ENCODE assay signal across 14 cellular contexts in genomic region chr20:62476074-62476838, GRCh38. TPM values are rescaled to one million over a fixed set of nuclear protein-coding genes. Genes with fewer than 3 reads are reported as not detected.
DNase-seq lines count a peak whose midpoint lies in the region; ATAC-seq, FAIRE-seq and TF ChIP-seq lines count a peak whose summit lies in the region.
"Had no signal": no experiment of that assay in that cellular context is flagged by ENCODE, and none has a peak within 500 bp of the region (broad histone marks: within the 10 kb centered on the region; RNA-seq: fewer than 3 reads in every experiment).

No MANE protein-coding gene starts in this region.

- TF ChIP-seq RAD21 in H1 (IDR thresholded peaks at IDR 0.05 in 1 of 2, conservative IDR thresholded peaks at IDR 0.05 in 1 of 2; ENCODE audit: low read depth in 2 of 2, low read length in 2 of 2) = no peak

- TF ChIP-seq CTCF in H1 (IDR thresholded peaks at IDR 0.05; ENCODE audit: control extremely low read depth in 1 of 3, insufficient read depth in 1 of 3, low read depth in 1 of 3, low read length in 3 of 3) (no peak), mesothelial cell of epicardium (IDR thresholded peaks at IDR 0.05; ENCODE audit: unreplicated experiment) (no peak), vagina (IDR thresholded peaks at IDR 0.05) (no peak)

- H3K4me3 ChIP-seq in H1 (ENCODE audit: extremely low read depth in 1 of 4, insufficient read depth in 2 of 4, low read depth in 3 of 4, low read length in 4 of 4) = peak overlapping the region; percentile 25 to 63 (median 32); a peak in 7 of 8 replicates
- peak overlapping the region; percentile 8 to 50 for H3K4me3 ChIP-seq in vagina

- TF ChIP-seq POLR2A in H1 (IDR thresholded peaks at IDR 0.05; ENCODE audit: control extremely low read depth in 1 of 2, low read depth in 2 of 2, low read length in 2 of 2) (no peak), vagina (IDR thresholded peaks at IDR 0.05) (no peak)

- no peak overlapping the region for H4K5ac ChIP-seq in H1 (ENCODE audit: insufficient read length, low read depth, low read length)

- H3K23ac ChIP-seq in H1 (ENCODE audit: insufficient read length) = no peak overlapping the region

- H3K9ac ChIP-seq in H1 (replicated peaks in 1 of 4; ENCODE audit: extremely low read depth in 1 of 4, low read depth in 3 of 4, low read length in 3 of 4) = no peak overlapping the region

- no peak overlapping the region for H2AK5ac ChIP-seq in H1 (ENCODE audit: low read depth, low read length)

- no peak overlapping the region for H3K14ac ChIP-seq in H1 (ENCODE audit: insufficient read length)

- H3K27ac Mint-ChIP-seq in mesothelial cell of epicardium = peak overlapping the region; percentile 80

- no peak overlapping the region for H2BK20ac ChIP-seq in H1 (ENCODE audit: low read length)

- H2BK15ac ChIP-seq in H1 (ENCODE audit: low read length) = no peak overlapping the region

- no peaks in the 10 kb centered on the region for H3K79me1 ChIP-seq in H1 (ENCODE audit: low read depth, low read length)

- H4K20me1 ChIP-seq in H1 (replicated peaks in 1 of 2; ENCODE audit: control insufficient read depth in 1 of 2, insufficient read depth in 2 of 2, low read length in 2 of 2) = peaks cover 3 to 4% of the 10 kb centered on the region in 2 experiments

- peak overlapping the region; percentile 48 for H3K18ac ChIP-seq in H1 (ENCODE audit: extremely low read depth, low read length)

- POLR2A ChIA-PET in H1 (lab: Charles Lee; ENCODE audit: partially characterized antibody) = no interaction called here

- no peak overlapping the region for H2BK120ac ChIP-seq in H1 (replicated peaks; ENCODE audit: low read depth, low read length)

- intact Hi-C loops in Right ventricle myocardium inferior (cut with DNase I) (no loop called here), cardiac septum (cut with DNase I) (no loop called here), vagina (cut with DNase I) (no loop called here)

- H3K56ac ChIP-seq in H1 (replicated peaks; ENCODE audit: insufficient read length, low read depth, low read length) = no peak overlapping the region

- no peak for DNase-seq in Right ventricle myocardium inferior (ENCODE audit: missing footprints)
- no peak for DNase-seq in cardiac septum (ENCODE audit: low spot score)
- peak in 1 of 2 experiments; percentile 78 for DNase-seq in H1 (ENCODE audit: low read depth in 1 of 2, low spot score in 2 of 2)
- DNase-seq in mesothelial cell of epicardium (ENCODE audit: low spot score in 2 of 2, unreplicated experiment in 2 of 2) = no peak
- DNase-seq in vagina (ENCODE audit: extremely low spot score in 2 of 2) = no peak
- DNase-seq in SK-N-DZ (ENCODE audit: low spot score) = no peak
- DNase-seq in activated T-cell treated with anti-CD3 and anti-CD28 coated beads, Interleukin-2, amount 50 U/mL, for 48 hours = no peak
- DNase-seq: BE2C; NCI-H524; stimulated activated CD4-positive, alpha-beta T cell treated with anti-CD3 and anti-CD28 coated beads, Interleukin-4, amount 100 ng/mL, for 24 hours; T1000 had no signal

- H2AFZ ChIP-seq in H1 (ENCODE audit: low read length) = no peak overlapping the region; the same call in 1 of the 2 replicates

- H3K4me3 Mint-ChIP-seq in mesothelial cell of epicardium = peak overlapping the region; percentile 73

- 2% methylated on average over 46 of the region's 80 CpGs; no CpG with 5 or more reads in 1 of the 2 experiments for WGBS in H1 (ENCODE audit: extremely low coverage in 1 of 2, insufficient coverage in 1 of 2, insufficient read length in 1 of 2, insufficient replicate concordance in 2 of 2, low coverage in 1 of 2, low lambda C conversion rate in 2 of 2, missing lambda C conversion rate in 1 of 2), 2 experiments

- no peak for TF ChIP-seq EP300 in H1 (IDR thresholded peaks at IDR 0.05; ENCODE audit: borderline replicate concordance in 1 of 2, low read depth in 2 of 2, low read length in 2 of 2)

- peaks cover 21% of the 10 kb centered on the region; the same call in 1 of the 2 replicates for H3K23me2 ChIP-seq in H1 (ENCODE audit: low read depth, low read length)

- no peak overlapping the region for H2BK5ac ChIP-seq in H1 (ENCODE audit: low read depth, low read length)

- H4K8ac ChIP-seq in H1 (ENCODE audit: extremely low read depth, insufficient read depth, low read length) = peak overlapping the region; percentile 84; the same call in 1 of the 2 replicates

- H3K4me1 ChIP-seq in H1 (replicated peaks in 1 of 4; ENCODE audit: control insufficient read depth in 3 of 4, insufficient read depth in 4 of 4, low read length in 3 of 4) (peaks cover 0 to 20% (median 9%) of the 10 kb centered on the region in 4 experiments; a peak in 6 of 7 replicates), vagina (peaks cover 27% of the 10 kb centered on the region)
- H3K4me1 ChIP-seq: BE2C had no signal

- no peak overlapping the region for H3K4ac ChIP-seq in H1 (replicated peaks; ENCODE audit: insufficient read length, low read depth, low read length)

- no peaks in the 10 kb centered on the region for H3K9me3 ChIP-seq in H1 (ENCODE audit: insufficient read depth in 2 of 2, low read depth in 1 of 2, low read length in 1 of 2)
- no peaks in the 10 kb centered on the region for H3K9me3 ChIP-seq in vagina
- H3K9me3 ChIP-seq: BE2C had no signal

- no peaks in the 10 kb centered on the region for H3K79me2 ChIP-seq in H1 (ENCODE audit: control insufficient read depth in 1 of 2, insufficient read depth in 2 of 2, low read length in 2 of 2)

- no peak for FAIRE-seq in H1 (lab: Jason Lieb, UNC)

- H3K4me1 Mint-ChIP-seq in mesothelial cell of epicardium = peaks cover 41% of the 10 kb centered on the region

- H3K4me2 ChIP-seq in H1 (ENCODE audit: insufficient read depth in 1 of 2, low read depth in 2 of 2, low read length in 2 of 2) = peak overlapping the region; percentile 69 to 86

- no peak overlapping the region for H3K27ac ChIP-seq in H1 (ENCODE audit: low read depth, low read length)
- no peak overlapping the region for H3K27ac ChIP-seq in vagina
- H3K27ac ChIP-seq: HL-60 had no signal

- H3K36me3 Mint-ChIP-seq in mesothelial cell of epicardium = no peaks in the 10 kb centered on the region

- H2BK12ac ChIP-seq in H1 (ENCODE audit: low read depth, low read length) = no peak overlapping the region

- H3K27me3 Mint-ChIP-seq in mesothelial cell of epicardium (ENCODE audit: low read depth) = peaks cover 51% of the 10 kb centered on the region

- H4K91ac ChIP-seq in H1 (replicated peaks; ENCODE audit: insufficient read length, low read length) = no peak overlapping the region

- ATAC-seq in Right ventricle myocardium inferior (peak; percentile 67), HG03280 (IDR thresholded peaks at IDR 0.05; ENCODE audit: unreplicated experiment) (no peak)

- H3K36me3 ChIP-seq in H1 (ENCODE audit: control insufficient read depth in 2 of 4, insufficient read depth in 4 of 4, low read length in 3 of 4) (peaks cover 0 to 7% (median 0%) of the 10 kb centered on the region in 4 experiments; a peak in 1 of 8 replicates), vagina (no peaks in the 10 kb centered on the region)
- H3K36me3 ChIP-seq: BE2C had no signal

- H3K9me3 Mint-ChIP-seq in mesothelial cell of epicardium = no peaks in the 10 kb centered on the region

- CTCF ChIA-PET in H1 (lab: Charles Lee; ENCODE audit: partially characterized antibody) = interaction anchor here (0.7 to 1.7 kb wide), 3 partner anchors 23 to 47 kb away, joined by 3 read pairs; no protein-coding TSS in a partner anchor

- H3K27me3 ChIP-seq in H1 (replicated peaks in 1 of 4; ENCODE audit: control insufficient read depth in 3 of 4, extremely low read depth in 1 of 4, insufficient read depth in 3 of 4, low read length in 3 of 4) = peaks cover 65 to 84% (median 83%) of the 10 kb centered on the region in 4 experiments
- H3K27me3 ChIP-seq in vagina = peaks cover 21% of the 10 kb centered on the region

TF ChIP-seq in H1, 55 proteins besides CTCF, POLR2A, EP300 and RAD21 (continues in another document):
- TF ChIP-seq KDM4A (IDR thresholded peaks at IDR 0.05; ENCODE audit: low read depth, low read length, severe bottlenecking) (peak; percentile 51), MAX (IDR thresholded peaks at IDR 0.05) (0 out of 2 replicates have a peak, but pooled peaks have one; percentile 39), CHD2 (IDR thresholded peaks at IDR 0.05; ENCODE audit: low read length) (no peak), TAF7 (optimal IDR thresholded peaks at IDR 0.05; ENCODE audit: borderline replicate concordance, low read depth, low read length) (no peak)

RNA-seq across cellular contexts. Expression of gene GATA5, which starts 0.5 kb away (rescaled TPM):
- 1.7 TPM for total RNA-seq in Right ventricle myocardium inferior
- total RNA-seq in cardiac septum = 1.0 TPM
- 0.11 and 0.15 TPM in 2 replicates for total RNA-seq in H1 (2021; fragmentation: NEBNext Ultra II Directional; extraction: Animal tissue kit (Norgen Biotek cat#: 25700))
- 0.08 TPM in 2 replicates for polyA plus RNA-seq in H1 (2011; rRNA removed)
- 0.10 TPM for polyA plus RNA-seq in H1 (2011; cell fraction: cytosol; rRNA removed)
- polyA plus RNA-seq in H1 (2011; cell fraction: nucleus; rRNA removed) = 0.14 TPM
- 0.11 to 0.17 TPM (median 0.12 TPM) in 3 of 4 replicates, not detected in the other for polyA plus RNA-seq in H1 (2012, experiment 1 of 2)
- 0.12 TPM for polyA plus RNA-seq in H1 (2012, experiment 2 of 2)
- polyA plus RNA-seq in H1 (2013, experiment 1 of 2) = 0.08 TPM
- polyA plus RNA-seq in H1 (2013, experiment 2 of 2) = 0.07 TPM
- polyA minus RNA-seq in H1 (2011; rRNA and poly(A)+ RNA removed) = 0.05 and 0.06 TPM in 2 replicates
- not detected for polyA minus RNA-seq in H1 (2011; cell fraction: cytosol; rRNA and poly(A)+ RNA removed)
- not detected for polyA minus RNA-seq in H1 (2011; cell fraction: nucleus; rRNA and poly(A)+ RNA removed)
- total RNA-seq in mesothelial cell of epicardium = 26.0 to 30.0 TPM (median 27.5 TPM) in 3 replicates
- 7.9 TPM for total RNA-seq in vagina
- polyA plus RNA-seq in SK-N-DZ (2014; cell fraction: cytosol; rRNA removed) = not detected in 2 replicates
- not detected in 2 replicates for polyA plus RNA-seq in SK-N-DZ (2014; cell fraction: nucleus; rRNA removed)
- total RNA-seq: lung microvascular endothelial cell had no signal

RNA-seq across cellular contexts. Expression of gene RBBP8NL, which starts 48.9 kb away (rescaled TPM):
- total RNA-seq in Right ventricle myocardium inferior (not detected), cardiac septum (not detected), mesothelial cell of epicardium (12.3 to 13.5 TPM (median 12.6 TPM) in 3 replicates), vagina (1.7 TPM)
- total RNA-seq in H1 (2021; fragmentation: NEBNext Ultra II Directional; extraction: Animal tissue kit (Norgen Biotek cat#: 25700)) = 0.43 and 0.59 TPM in 2 replicates
- polyA plus RNA-seq in H1 (2011; rRNA removed) = 0.48 and 0.88 TPM in 2 replicates
- 0.75 TPM for polyA plus RNA-seq in H1 (2011; cell fraction: cytosol; rRNA removed)
- polyA plus RNA-seq in H1 (2011; cell fraction: nucleus; rRNA removed) = 1.4 TPM
- polyA plus RNA-seq in H1 (2012, experiment 1 of 2) = 0.55 to 1.1 TPM (median 0.65 TPM) in 4 replicates
- 0.46 TPM for polyA plus RNA-seq in H1 (2012, experiment 2 of 2)
- polyA plus RNA-seq in H1 (2013, experiment 1 of 2) = 0.71 TPM
- 0.63 TPM for polyA plus RNA-seq in H1 (2013, experiment 2 of 2)
- 0.09 and 0.20 TPM in 2 replicates for polyA minus RNA-seq in H1 (2011; rRNA and poly(A)+ RNA removed)
- 1.4 TPM for polyA minus RNA-seq in H1 (2011; cell fraction: cytosol; rRNA and poly(A)+ RNA removed)
- polyA minus RNA-seq in H1 (2011; cell fraction: nucleus; rRNA and poly(A)+ RNA removed) = 1.9 TPM
- not detected in 2 replicates for polyA plus RNA-seq in SK-N-DZ (2014; cell fraction: cytosol; rRNA removed)
- not detected in 2 replicates for polyA plus RNA-seq in SK-N-DZ (2014; cell fraction: nucleus; rRNA removed)
- total RNA-seq: lung microvascular endothelial cell had no signal
